9 cellular contexts compared by ENCODE assay signal in genomic region chr17:82050152-82050760, GRCh38. TPM values are rescaled to one million over a fixed set of nuclear protein-coding genes. Genes with fewer than 3 reads are reported as not detected.
A peak's percentile ranks its signal among the peaks of the same experiment; 100 is the strongest.
DNase-seq lines count a peak whose midpoint lies in the region; ATAC-seq and TF ChIP-seq lines count a peak whose summit lies in the region.
"Had no signal": no experiment of that assay in that cellular context is flagged by ENCODE, and none has a peak within 500 bp of the region (broad histone marks: within the 10 kb centered on the region; RNA-seq: fewer than 3 reads in every experiment).

No MANE protein-coding gene starts in this region.

- H3K27ac Mint-ChIP-seq in H9, result no peak overlapping the region; a peak in 1 of 7 replicates
- H3K27ac Mint-ChIP-seq in activated CD4-positive, alpha-beta memory T cell treated with anti-CD3 and anti-CD28 coated beads, Interleukin-2, amount 10 ng/mL, durations not matched to agents 7 days and 5 days, result peak overlapping the region; percentile 78

- no peak overlapping the region for H3K14ac ChIP-seq in H9 (ENCODE audit: insufficient read depth, low read length)

- H2AFZ ChIP-seq in H9 (ENCODE audit: low read length), result no peak overlapping the region

- H3K4me3 Mint-ChIP-seq in H9, result peak overlapping the region; percentile 78 to 86
- H3K4me3 Mint-ChIP-seq in activated CD4-positive, alpha-beta memory T cell treated with anti-CD3 and anti-CD28 coated beads, Interleukin-2, amount 10 ng/mL, durations not matched to agents 7 days and 5 days, result peak overlapping the region; percentile 84

- no peak overlapping the region for H3K9ac ChIP-seq in H9 (ENCODE audit: extremely low read depth, insufficient read length, low read length)

- H2BK12ac ChIP-seq in H9 (ENCODE audit: insufficient read length, low read depth, low read length), result no peak overlapping the region

- no peak for TF ChIP-seq CTCF in H9 (conservative IDR thresholded peaks at IDR 0.05)
- no peak for TF ChIP-seq CTCF in right atrium auricular region (IDR thresholded peaks at IDR 0.05)
- no peak for TF ChIP-seq CTCF in GM10248 (IDR thresholded peaks at IDR 0.05; ENCODE audit: control extremely low read depth, extremely low read depth, low read depth, missing control alignments)

- no peak overlapping the region for H3K23ac ChIP-seq in H9 (ENCODE audit: insufficient read length, low read depth, low read length)

- H3K9me3 ChIP-seq in H9 (ENCODE audit: control insufficient read depth, low read depth, low read length), result no peaks in the 10 kb centered on the region
- no peaks in the 10 kb centered on the region for H3K9me3 ChIP-seq in right atrium auricular region

- no peak overlapping the region for H3K18ac ChIP-seq in H9 (ENCODE audit: insufficient read length, low read depth, low read length)

- POLR2A ChIA-PET in activated CD4-positive, alpha-beta memory T cell treated with anti-CD3 and anti-CD28 coated beads, Interleukin-2, amount 10 ng/mL, durations not matched to agents 7 days and 5 days (lab: Charles Lee), result interaction anchor here (0.6 to 4.3 kb wide), 6 partner anchors 8 to 73 kb away, joined by 3 to 27 read pairs (median 6); partner anchors contain the start of genes DCXR and DUS1L
- POLR2A ChIA-PET in GM10248 (lab: Yijun Ruan, JAX), result interaction anchor here (0.6 to 1.8 kb wide), 2 partner anchors 13 to 400 kb away, joined by 3 to 5 read pairs; partner anchors contain the start of gene DCXR

- H3T11ph ChIP-seq in H9 (ENCODE audit: low read length), result no peak overlapping the region

- no peak for ATAC-seq in HG02763 (IDR thresholded peaks at IDR 0.05; ENCODE audit: unreplicated experiment)

- no peaks in the 10 kb centered on the region for H3K4me1 ChIP-seq in H9 (ENCODE audit: insufficient read depth, low read length)
- peaks cover 0 to 32% of the 10 kb centered on the region in 2 donors for H3K4me1 ChIP-seq in right atrium auricular region

- peaks cover 33% of the 10 kb centered on the region for H3K36me3 ChIP-seq in right atrium auricular region

- no peaks in the 10 kb centered on the region for H3K9me3 Mint-ChIP-seq in H9
- H3K9me3 Mint-ChIP-seq in activated CD4-positive, alpha-beta memory T cell treated with anti-CD3 and anti-CD28 coated beads, Interleukin-2, amount 10 ng/mL, durations not matched to agents 7 days and 5 days, result no peaks in the 10 kb centered on the region

- DNase-seq in H9, result no peak
- DNase-seq in activated CD4-positive, alpha-beta memory T cell treated with anti-CD3 and anti-CD28 coated beads, Interleukin-2, amount 10 ng/mL, durations not matched to agents 7 days and 5 days, result no peak
- no peak for DNase-seq in right atrium auricular region (ENCODE audit: low spot score)
- DNase-seq in skeletal muscle cell (ENCODE audit: low read depth), result no peak
- no peak for DNase-seq in GM10248 (ENCODE audit: extremely low spot score)
- no peak for DNase-seq in HuH-7 (ENCODE audit: low spot score)
- DNase-seq in NCI-H2171 (lab: John Stamatoyannopoulos, UW), result no peak
- DNase-seq: Kasumi-1 had no signal

- no peak overlapping the region for H3K4ac ChIP-seq in H9 (ENCODE audit: low read depth, low read length)

- peak overlapping the region; percentile 5 for H3K4me2 ChIP-seq in H9 (ENCODE audit: insufficient read depth, insufficient read length, low read length)

- no CpG with 5 or more reads among the region's 28 CpGs for WGBS in H9 (ENCODE audit: extremely low coverage, insufficient read length, low lambda C conversion rate)

- H3K79me1 ChIP-seq in H9 (ENCODE audit: insufficient read depth, low read depth, low read length, poor library complexity, severe bottlenecking), result peaks cover 2% of the 10 kb centered on the region

- no peak overlapping the region for H4K5ac ChIP-seq in H9 (ENCODE audit: insufficient read length, low read depth, low read length)

- H3K4me3 ChIP-seq in right atrium auricular region, result peak overlapping the region; percentile 83 to 87
- H3K4me3 ChIP-seq in skeletal muscle cell (ENCODE audit: low read depth, low read length), result peak overlapping the region; percentile 71

- H3K27me3 Mint-ChIP-seq in H9 (ENCODE audit: low read depth), result no peaks in the 10 kb centered on the region; the same call in 1 of the 2 replicates
- H3K27me3 Mint-ChIP-seq in activated CD4-positive, alpha-beta memory T cell treated with anti-CD3 and anti-CD28 coated beads, Interleukin-2, amount 10 ng/mL, durations not matched to agents 7 days and 5 days, result no peaks in the 10 kb centered on the region

- peaks cover 0 to 13% of the 10 kb centered on the region in 2 experiments; a peak in 2 of 4 replicates for H3K4me1 Mint-ChIP-seq in H9
- peaks cover 25% of the 10 kb centered on the region for H3K4me1 Mint-ChIP-seq in activated CD4-positive, alpha-beta memory T cell treated with anti-CD3 and anti-CD28 coated beads, Interleukin-2, amount 10 ng/mL, durations not matched to agents 7 days and 5 days

- H3K27ac ChIP-seq in H9 (ENCODE audit: insufficient read length, low read depth, low read length) (no peak overlapping the region), right atrium auricular region (no peak overlapping the region)

- no peak overlapping the region for H2BK120ac ChIP-seq in H9 (ENCODE audit: low read depth, low read length, poor library complexity, severe bottlenecking)

- H3K56ac ChIP-seq in H9 (ENCODE audit: insufficient read length, low read depth, low read length), result no peak overlapping the region

- H2AK5ac ChIP-seq in H9 (ENCODE audit: insufficient read length, low read length), result no peak overlapping the region

- H2BK5ac ChIP-seq in H9 (ENCODE audit: insufficient read length, low read length), result no peak overlapping the region

- H3K36me3 Mint-ChIP-seq in H9 (ENCODE audit: insufficient read depth in 1 of 3, low read depth in 3 of 3), result peaks cover 10 to 38% (median 34%) of the 10 kb centered on the region in 3 experiments; a peak in 6 of 7 replicates
- H3K36me3 Mint-ChIP-seq in activated CD4-positive, alpha-beta memory T cell treated with anti-CD3 and anti-CD28 coated beads, Interleukin-2, amount 10 ng/mL, durations not matched to agents 7 days and 5 days (ENCODE audit: low read depth), result peaks cover 11% of the 10 kb centered on the region

- H4K8ac ChIP-seq in H9 (replicated peaks; ENCODE audit: insufficient read length, low read depth, low read length), result no peak overlapping the region

- no peak overlapping the region for H2BK20ac ChIP-seq in H9 (ENCODE audit: low read depth, low read length, poor library complexity, severe bottlenecking)

- H4K20me1 ChIP-seq in H9 (ENCODE audit: control insufficient read depth, insufficient read depth, insufficient read length), result no peaks in the 10 kb centered on the region

- H2BK15ac ChIP-seq in H9 (ENCODE audit: low read depth, low read length), result no peak overlapping the region

- no peaks in the 10 kb centered on the region for H3K27me3 ChIP-seq in H9 (ENCODE audit: insufficient read depth, low read length)
- H3K27me3 ChIP-seq in right atrium auricular region, result no peaks in the 10 kb centered on the region

- H3K23me2 ChIP-seq in H9 (ENCODE audit: insufficient read length, low read depth, low read length, poor library complexity, severe bottlenecking), result no peaks in the 10 kb centered on the region

- CTCF ChIA-PET in activated CD4-positive, alpha-beta memory T cell treated with anti-CD3 and anti-CD28 coated beads, Interleukin-2, amount 10 ng/mL, durations not matched to agents 7 days and 5 days (lab: Charles Lee), result interaction anchor here (1.7 kb wide), 1 partner anchor 13 kb away, joined by 5 read pairs; the partner anchor contains the start of gene DCXR
- CTCF ChIA-PET in GM10248 (lab: Yijun Ruan, JAX), result interaction anchor here (0.9 to 3.0 kb wide), 6 partner anchors 10 to 156 kb away, joined by 3 to 15 read pairs (median 5); partner anchors contain the start of genes DCXR, DUS1L and RAC3

- no peaks in the 10 kb centered on the region for H3K79me2 ChIP-seq in H9 (ENCODE audit: insufficient read depth, low read length)

- H4K91ac ChIP-seq in H9 (ENCODE audit: insufficient read length, low read depth, low read length), result no peak overlapping the region

RNA-seq across cellular contexts. Expression of gene RFNG, which starts 1.4 kb away (rescaled TPM):
- 34.0 and 36.5 TPM in 2 replicates for total RNA-seq in H9 (2021)
- 10 to 100 TPM; 26.3 to 28.4 TPM for total RNA-seq in activated CD4-positive, alpha-beta memory T cell treated with anti-CD3 and anti-CD28 coated beads, Interleukin-2, amount 10 ng/mL, durations not matched to agents 7 days and 5 days
- 10 to 100 TPM; 21.4 to 25.3 TPM for total RNA-seq in right atrium auricular region

RNA-seq across cellular contexts. Expression of gene GPS1, which starts 1.4 kb away (rescaled TPM):
- total RNA-seq in H9 (2021) (164 TPM in 2 replicates), right atrium auricular region (10 to 100 TPM; 79.5 to 90.8 TPM)
- total RNA-seq in activated CD4-positive, alpha-beta memory T cell treated with anti-CD3 and anti-CD28 coated beads, Interleukin-2, amount 10 ng/mL, durations not matched to agents 7 days and 5 days, result 10 to 100 TPM; 69.0 to 75.6 TPM

RNA-seq across cellular contexts. Expression of gene DCXR, which starts 12.8 kb away (rescaled TPM):
- total RNA-seq in H9 (2021), result 90.6 and 93.6 TPM in 2 replicates
- 10 to 100 TPM; 93.9 to 95.2 TPM for total RNA-seq in activated CD4-positive, alpha-beta memory T cell treated with anti-CD3 and anti-CD28 coated beads, Interleukin-2, amount 10 ng/mL, durations not matched to agents 7 days and 5 days
- total RNA-seq in right atrium auricular region, result 100 to 1,000 TPM; 169 to 213 TPM

RNA-seq across cellular contexts. Expression of gene DUS1L, which starts 15.3 kb away (rescaled TPM):
- 103 and 104 TPM in 2 replicates for total RNA-seq in H9 (2021)
- 10 to 100 TPM; 98.8 to 99.3 TPM for total RNA-seq in activated CD4-positive, alpha-beta memory T cell treated with anti-CD3 and anti-CD28 coated beads, Interleukin-2, amount 10 ng/mL, durations not matched to agents 7 days and 5 days
- 10 to 100 TPM; 33.3 to 45.7 TPM for total RNA-seq in right atrium auricular region

RNA-seq across cellular contexts. Expression of gene RAC3, which starts 18.8 kb away (rescaled TPM):
- total RNA-seq in H9 (2021) (84.8 and 85.8 TPM in 2 replicates), right atrium auricular region (1 to 10 TPM in 1 of 2 donors, under 1 TPM in 1; 0.93 to 2.6 TPM)
- total RNA-seq in activated CD4-positive, alpha-beta memory T cell treated with anti-CD3 and anti-CD28 coated beads, Interleukin-2, amount 10 ng/mL, durations not matched to agents 7 days and 5 days, result 1 to 10 TPM; 7.9 to 8.1 TPM
